Comparison of ENCODE assay signal across 8 cellular contexts in genomic region chr17:82037889-82038195, GRCh38. TPM values are rescaled to one million over a fixed set of nuclear protein-coding genes. Genes with fewer than 3 reads are reported as not detected.
DNase-seq lines count a peak whose midpoint lies in the region; ATAC-seq and TF ChIP-seq lines count a peak whose summit lies in the region.

No MANE protein-coding gene starts in this region.

- no peak for TF ChIP-seq POLR2A in HCT116 (IDR thresholded peaks at IDR 0.05; ENCODE audit: borderline replicate concordance, extremely low read depth, insufficient read depth, insufficient read length)

- peak overlapping the region; percentile 94; the same call in 1 of the 2 replicates for H3K9ac ChIP-seq in HCT116 (ENCODE audit: low read length)

- TF ChIP-seq CTCF in HCT116 (IDR thresholded peaks at IDR 0.05 in 2 of 3, conservative IDR thresholded peaks at IDR 0.05 in 1 of 3; ENCODE audit: borderline replicate concordance in 1 of 3, insufficient read depth in 1 of 3, low read depth in 2 of 3, low read length in 2 of 3) (no peak), activated B cell treated with CpG ODN at 0.5 μM for 24 hours (IDR thresholded peaks at IDR 0.05) (no peak)

- peaks cover 26% of the 10 kb centered on the region for H3K4me1 Mint-ChIP-seq in activated B cell treated with CpG ODN at 0.5 μM for 24 hours
- peaks cover 16% of the 10 kb centered on the region for H3K4me1 Mint-ChIP-seq in stimulated activated effector memory CD8-positive, alpha-beta T cell treated with anti-CD3 and anti-CD28 coated beads, Interleukin-12 subunit alpha, Interleukin-12 subunit beta, amount 100 ng/mL, for 72 hours

- H2AFZ ChIP-seq in HCT116 (ENCODE audit: low read depth, low read length, poor library complexity, severe bottlenecking): peak overlapping the region; percentile 49

- POLR2A ChIA-PET in HCT116 (lab: Charles Lee) (interaction anchor here (0.7 to 1.5 kb wide), 8 partner anchors 9 to 165 kb away, joined by 3 to 8 read pairs (median 4); partner anchors contain the start of genes CENPX, FASN, LRRC45 and PYCR1), activated B cell treated with CpG ODN at 0.5 μM for 24 hours (lab: Charles Lee) (interaction anchor here (0.5 to 2.3 kb wide), 32 partner anchors 14 to 644 kb away, joined by 3 to 43 read pairs (median 4); partner anchors contain the start of genes ASPSCR1, CCDC57, CENPX and CSNK1D)

- no peaks in the 10 kb centered on the region for H3K9me3 Mint-ChIP-seq in activated B cell treated with CpG ODN at 0.5 μM for 24 hours
- H3K9me3 Mint-ChIP-seq in stimulated activated effector memory CD8-positive, alpha-beta T cell treated with anti-CD3 and anti-CD28 coated beads, Interleukin-12 subunit alpha, Interleukin-12 subunit beta, amount 100 ng/mL, for 72 hours: no peaks in the 10 kb centered on the region

- RAD21 ChIA-PET in HCT116 (lab: Charles Lee; ENCODE audit: low non-redundant PET in 1 of 2, low total read pairs in 2 of 2, uncharacterized antibody in 2 of 2, unreplicated experiment in 2 of 2): interaction anchor here (1.0 to 1.1 kb wide), 2 partner anchors 15 to 78 kb away, joined by 10 to 11 read pairs; partner anchors contain the start of genes CENPX (in 1 of the 2) and LRRC45 (in 1 of the 2)

- no peak for TF ChIP-seq RAD21 in HCT116 (IDR thresholded peaks at IDR 0.05; ENCODE audit: low read depth)

- H4K20me1 ChIP-seq in HCT116 (ENCODE audit: insufficient read depth): no peaks in the 10 kb centered on the region

- WGBS in right cardiac atrium: 6% methylated on average over 10 of the region's 10 CpGs

- CTCF ChIA-PET in HCT116 (lab: Charles Lee): interaction anchor here (0.5 to 4.8 kb wide), 20 partner anchors 9 to 733 kb away, joined by 3 to 57 read pairs (median 4); partner anchors contain the start of genes CENPX, FASN, GPS1 and LRRC45
- CTCF ChIA-PET in activated B cell treated with CpG ODN at 0.5 μM for 24 hours (lab: Charles Lee): interaction anchor here (0.5 to 1.5 kb wide), 11 partner anchors 10 to 781 kb away, joined by 3 to 25 read pairs (median 4); partner anchors contain the start of genes CENPX and LRRC45

- BruUV-seq in HCT116 (replicated peaks; lab: Mats Ljungman, UMichigan): no TSS peak

- H3K4me1 ChIP-seq in HCT116 (ENCODE audit: control insufficient read depth in 1 of 2, insufficient read depth in 2 of 2, low read length in 2 of 2) (peaks cover 15 to 42% of the 10 kb centered on the region in 2 experiments), right cardiac atrium (ENCODE audit: control insufficient read depth, insufficient read depth, low read length) (peaks cover 4% of the 10 kb centered on the region)

- DNase-seq in HCT116 (ENCODE audit: low read depth, low spot score) (no peak), activated B cell treated with CpG ODN at 0.5 μM for 24 hours (no peak), right cardiac atrium (no peak), NOMO-1 (lab: John Stamatoyannopoulos, UW; ENCODE audit: unreplicated experiment in 2 of 2) (no peak), NCI-H748 (lab: John Stamatoyannopoulos, UW; ENCODE audit: unreplicated experiment) (no peak)
- DNase-seq in stimulated activated effector memory CD8-positive, alpha-beta T cell treated with anti-CD3 and anti-CD28 coated beads, Interleukin-12 subunit alpha, Interleukin-12 subunit beta, amount 100 ng/mL, for 72 hours (ENCODE audit: low spot score in 2 of 2): no peak

- H3K27me3 ChIP-seq in HCT116 (ENCODE audit: insufficient read depth, low read length): no peaks in the 10 kb centered on the region
- no peaks in the 10 kb centered on the region for H3K27me3 ChIP-seq in right cardiac atrium (ENCODE audit: control insufficient read depth, insufficient read depth)

- peak overlapping the region; percentile 94 for H3K27ac Mint-ChIP-seq in activated B cell treated with CpG ODN at 0.5 μM for 24 hours
- H3K27ac Mint-ChIP-seq in stimulated activated effector memory CD8-positive, alpha-beta T cell treated with anti-CD3 and anti-CD28 coated beads, Interleukin-12 subunit alpha, Interleukin-12 subunit beta, amount 100 ng/mL, for 72 hours: peak overlapping the region; percentile 89

- peak overlapping the region; percentile 86 for H3K4me3 Mint-ChIP-seq in activated B cell treated with CpG ODN at 0.5 μM for 24 hours
- peak overlapping the region; percentile 84 for H3K4me3 Mint-ChIP-seq in stimulated activated effector memory CD8-positive, alpha-beta T cell treated with anti-CD3 and anti-CD28 coated beads, Interleukin-12 subunit alpha, Interleukin-12 subunit beta, amount 100 ng/mL, for 72 hours

- H3K4me2 ChIP-seq in HCT116 (ENCODE audit: low read length): peak overlapping the region; percentile 95

- H3K36me3 ChIP-seq in HCT116 (ENCODE audit: control insufficient read depth in 1 of 2, insufficient read depth in 2 of 2, low read length in 2 of 2): peaks cover 0 to 12% of the 10 kb centered on the region in 2 experiments; a peak in 1 of 4 replicates

- H3K27ac ChIP-seq in HCT116 (ENCODE audit: low read depth, low read length): peak overlapping the region; percentile 91
- peak overlapping the region; percentile 32 for H3K27ac ChIP-seq in right cardiac atrium (ENCODE audit: low read length)

- H3K9me3 ChIP-seq in HCT116 (ENCODE audit: control insufficient read depth in 1 of 2, insufficient read depth in 1 of 2, low read depth in 1 of 2, low read length in 2 of 2) (no peaks in the 10 kb centered on the region), right cardiac atrium (ENCODE audit: control insufficient read depth, low read length) (no peaks in the 10 kb centered on the region)

- peak overlapping the region; percentile 30 to 92 for H3K4me3 ChIP-seq in HCT116 (replicated peaks in 1 of 2; ENCODE audit: low read depth in 1 of 2, low read length in 2 of 2)
- no peak overlapping the region for H3K4me3 ChIP-seq in right cardiac atrium (ENCODE audit: low read length)

- no peaks in the 10 kb centered on the region for H3K9me2 ChIP-seq in HCT116 (ENCODE audit: insufficient read depth)

- no peak for ATAC-seq in HCT116
- no peak for ATAC-seq in activated B cell treated with CpG ODN at 0.5 μM for 24 hours (ENCODE audit: low read depth)
- ATAC-seq in right cardiac atrium: no peak
- ATAC-seq in stimulated activated effector memory CD8-positive, alpha-beta T cell treated with anti-CD3 and anti-CD28 coated beads, Interleukin-12 subunit alpha, Interleukin-12 subunit beta, amount 100 ng/mL, for 72 hours: no peak
- ATAC-seq in HG02938 (IDR thresholded peaks at IDR 0.05; ENCODE audit: unreplicated experiment): no peak
- no peak for ATAC-seq in HG02588 (IDR thresholded peaks at IDR 0.05; ENCODE audit: unreplicated experiment)

- H3K36me3 Mint-ChIP-seq in activated B cell treated with CpG ODN at 0.5 μM for 24 hours (ENCODE audit: low read depth): peaks cover 7% of the 10 kb centered on the region
- H3K36me3 Mint-ChIP-seq in stimulated activated effector memory CD8-positive, alpha-beta T cell treated with anti-CD3 and anti-CD28 coated beads, Interleukin-12 subunit alpha, Interleukin-12 subunit beta, amount 100 ng/mL, for 72 hours: peaks cover 7% of the 10 kb centered on the region

- intact Hi-C loops in HCT116 (cut with micrococcal nuclease): loop anchor here (2.0 to 10.0 kb wide), 3 partner anchors 61 to 377 kb away; partner anchors contain the start of genes FASN, HEXD and OGFOD3
- intact Hi-C loops in activated B cell treated with CpG ODN at 0.5 μM for 24 hours (cut with micrococcal nuclease): loop anchor here (1.0 to 10.0 kb wide), 9 partner anchors 13 to 257 kb away; partner anchors contain the start of genes ASPSCR1, DUS1L, FASN and GPS1
- intact Hi-C loops in right cardiac atrium (cut with DNase I): no loop called here

- no peaks in the 10 kb centered on the region for H3K27me3 Mint-ChIP-seq in activated B cell treated with CpG ODN at 0.5 μM for 24 hours

- peaks cover 20% of the 10 kb centered on the region; the same call in 1 of the 2 replicates for H3K79me2 ChIP-seq in HCT116 (ENCODE audit: insufficient read depth, low read length)

TF ChIP-seq in HCT116, 20 proteins besides CTCF, POLR2A, EP300 and RAD21:
- TF ChIP-seq SRF (IDR thresholded peaks at IDR 0.05; ENCODE audit: low read depth): no peak
- no peak for TF ChIP-seq CEBPB (IDR thresholded peaks at IDR 0.05; ENCODE audit: low read depth)
- TF ChIP-seq EGR1 (IDR thresholded peaks at IDR 0.05; ENCODE audit: low read depth): no peak
- TF ChIP-seq SIN3A (IDR thresholded peaks at IDR 0.05; ENCODE audit: low read depth): no peak
- TF ChIP-seq TCF7L2 (IDR thresholded peaks at IDR 0.05; ENCODE audit: borderline replicate concordance, extremely low read depth, insufficient read depth, insufficient read length): peak; percentile 93
- no peak for TF ChIP-seq FOSL1 (IDR thresholded peaks at IDR 0.05; ENCODE audit: low read depth)
TF ChIP-seq in HCT116: peak in this region for 1.

RNA-seq across cellular contexts. Expression of gene DCXR, which starts 0.3 kb away (rescaled TPM):
- total RNA-seq in HCT116 (2021; ENCODE audit: unreplicated experiment): 306 TPM
- 324 and 351 TPM in 2 replicates for polyA plus RNA-seq in HCT116 (2012)
- 84.3 and 85.2 TPM in 2 replicates for total RNA-seq in activated B cell treated with CpG ODN at 0.5 μM for 24 hours
- total RNA-seq in right cardiac atrium: 100 to 1,000 TPM; 127 to 181 (median 168) TPM
- polyA plus RNA-seq in right cardiac atrium: 196 TPM

RNA-seq across cellular contexts. Expression of gene RAC3, which starts 6.4 kb away (rescaled TPM):
- total RNA-seq in HCT116 (2021; ENCODE audit: unreplicated experiment) (120 TPM), activated B cell treated with CpG ODN at 0.5 μM for 24 hours (0.49 TPM in 1 of 2 replicates, not detected in the other), right cardiac atrium (1 to 10 TPM; 1.0 to 2.0 (median 1.5) TPM)
- polyA plus RNA-seq in HCT116 (2012): 114 and 123 TPM in 2 replicates
- polyA plus RNA-seq in right cardiac atrium: 2.4 TPM

RNA-seq across cellular contexts. Expression of gene RFNG, which starts 13.8 kb away (rescaled TPM):
- total RNA-seq in HCT116 (2021; ENCODE audit: unreplicated experiment): 52.0 TPM
- polyA plus RNA-seq in HCT116 (2012): 53.5 and 62.2 TPM in 2 replicates
- 17.7 and 18.7 TPM in 2 replicates for total RNA-seq in activated B cell treated with CpG ODN at 0.5 μM for 24 hours
- 10 to 100 TPM; 19.0 to 25.1 (median 20.2) TPM for total RNA-seq in right cardiac atrium
- 25.4 TPM for polyA plus RNA-seq in right cardiac atrium

RNA-seq across cellular contexts. Expression of gene GPS1, which starts 13.9 kb away (rescaled TPM):
- total RNA-seq in HCT116 (2021; ENCODE audit: unreplicated experiment): 205 TPM
- 154 and 156 TPM in 2 replicates for polyA plus RNA-seq in HCT116 (2012)
- 88.7 and 94.7 TPM in 2 replicates for total RNA-seq in activated B cell treated with CpG ODN at 0.5 μM for 24 hours
- total RNA-seq in right cardiac atrium: 10 to 100 TPM; 87.1 to 93.7 (median 90.6) TPM
- 75.1 TPM for polyA plus RNA-seq in right cardiac atrium

RNA-seq across cellular contexts. Expression of gene LRRC45, which starts 14.7 kb away (rescaled TPM):
- 40.1 TPM for total RNA-seq in HCT116 (2021; ENCODE audit: unreplicated experiment)
- polyA plus RNA-seq in HCT116 (2012): 17.3 and 17.4 TPM in 2 replicates
- total RNA-seq in activated B cell treated with CpG ODN at 0.5 μM for 24 hours: 10.6 and 10.8 TPM in 2 replicates
- total RNA-seq in right cardiac atrium: 1 to 10 TPM; 3.2 to 6.7 (median 6.0) TPM
- 4.9 TPM for polyA plus RNA-seq in right cardiac atrium

Comparison
In these comparisons a context has a peak if more than half of its experiments do, and no peak if none do; other contexts are left out.
1. RNA of gene RAC3, which starts 6.4 kb away (total RNA-seq): 120 TPM in HCT116 (single experiment); 1.0 to 2.0 TPM in right cardiac atrium and 0.49 TPM in activated B cell treated with CpG ODN at 0.5 μM for 24 hours; every median in the first group is over 10 times any median in the second.
2. intact Hi-C loops: an anchor here in HCT116 (2.0 to 10.0 kb wide) and activated B cell treated with CpG ODN at 0.5 μM for 24 hours (1.0 to 10.0 kb wide); none called in right cardiac atrium.